In genomic region chr5:68406344-68406743, GRCh38 we compare ENCODE assay signal across 9 cellular contexts.
A peak's percentile ranks its signal among the peaks of the same experiment; 100 is the strongest.
DNase-seq lines count a peak whose midpoint lies in the region; ATAC-seq and TF ChIP-seq lines count a peak whose summit lies in the region.
"Had no signal": no experiment of that assay in that cellular context is flagged by ENCODE, and none has a peak within 500 bp of the region (broad histone marks: within the 10 kb centered on the region; RNA-seq: fewer than 3 reads in every experiment).

No MANE protein-coding gene starts in this region.

- H3F3A ChIP-seq in neural progenitor cell (ENCODE audit: low read depth) = no peaks in the 10 kb centered on the region

- no peaks in the 10 kb centered on the region for H3K36me3 Mint-ChIP-seq in neural progenitor cell
- H3K36me3 Mint-ChIP-seq: brain had no signal

- TF ChIP-seq CTCF in VCaP (conservative IDR thresholded peaks at IDR 0.05) (no peak), neural progenitor cell (IDR thresholded peaks at IDR 0.05) (no peak), tibial nerve (IDR thresholded peaks at IDR 0.05) (no peak)

- peaks cover 2% of the 10 kb centered on the region for H3K27me3 Mint-ChIP-seq in neural progenitor cell (ENCODE audit: insufficient read depth, low read depth)

- ATAC-seq in GM19025 (IDR thresholded peaks at IDR 0.05; ENCODE audit: low read depth, unreplicated experiment) (peak; percentile 19), HG02678 (IDR thresholded peaks at IDR 0.05; ENCODE audit: unreplicated experiment) (peak; percentile 28)

- TF ChIP-seq EP300 in tibial nerve (IDR thresholded peaks at IDR 0.05) = no peak

- TF ChIP-seq POLR2A in tibial nerve (IDR thresholded peaks at IDR 0.05) = no peak

- 36 to 42% methylated on average over 2 of the region's 2 CpGs for WGBS in tibial nerve, 2 donors

- no peaks in the 10 kb centered on the region for H3K79me2 ChIP-seq in neural progenitor cell (ENCODE audit: low read depth)

- H3K4me1 ChIP-seq in neural progenitor cell = peaks cover 13% of the 10 kb centered on the region
- peaks cover 0 to 9% (median 4%) of the 10 kb centered on the region in 4 donors for H3K4me1 ChIP-seq in tibial nerve

- H3K27ac ChIP-seq in VCaP = peak overlapping the region; percentile 45
- H3K27ac ChIP-seq in neural progenitor cell = no peak overlapping the region
- H3K27ac ChIP-seq in tibial nerve = no peak overlapping the region

- peak overlapping the region; percentile 74 for H2AFZ ChIP-seq in neural progenitor cell (replicated peaks)

- H3K4me1 Mint-ChIP-seq in neural progenitor cell = peaks cover 18% of the 10 kb centered on the region

- H3K4me3 Mint-ChIP-seq in neural progenitor cell = no peak overlapping the region

- no peaks in the 10 kb centered on the region for H4K20me1 ChIP-seq in neural progenitor cell (ENCODE audit: low read depth)

- no peak for DNase-seq in neural progenitor cell (ENCODE audit: low spot score)
- DNase-seq in RPMI8226 = no peak
- DNase-seq in cerebellar nuclear complex (lab: John Stamatoyannopoulos, UW) = no peak
- no peak for DNase-seq in tibial nerve (ENCODE audit: low spot score in 2 of 2)
- DNase-seq in UCSD-AML1 (lab: John Stamatoyannopoulos, UW; ENCODE audit: unreplicated experiment) = no peak

- no peak overlapping the region for H3K9ac ChIP-seq in neural progenitor cell

- H3K4me2 ChIP-seq in neural progenitor cell = no peak overlapping the region

- H3K27me3 ChIP-seq in neural progenitor cell = no peaks in the 10 kb centered on the region
- H3K27me3 ChIP-seq in tibial nerve = no peaks in the 10 kb centered on the region

- H3K36me3 ChIP-seq in neural progenitor cell (no peaks in the 10 kb centered on the region), tibial nerve (no peaks in the 10 kb centered on the region)

- H3K4me3 ChIP-seq in neural progenitor cell = no peak overlapping the region
- no peak overlapping the region for H3K4me3 ChIP-seq in tibial nerve

- H3K27ac Mint-ChIP-seq in neural progenitor cell = no peak overlapping the region

- H3K9me3 Mint-ChIP-seq in neural progenitor cell = no peaks in the 10 kb centered on the region

- H3K9me3 ChIP-seq in neural progenitor cell (ENCODE audit: low read depth) (no peaks in the 10 kb centered on the region), tibial nerve (no peaks in the 10 kb centered on the region)
